ENCODE assay signal across 1 cellular context in genomic region chr4:37008199-37008598, GRCh38.
TF ChIP-seq lines count a peak whose summit lies in the region.

No MANE protein-coding gene starts in this region.

TF ChIP-seq in HepG2, 621 proteins besides CTCF, POLR2A, EP300 and RAD21 (continued from another document and continues in another):
- TF ChIP-seq RERE (CRISPR knock-in tag; IDR thresholded peaks at IDR 0.05; ENCODE audit: low read depth): peak; percentile 37; the same call in 1 of the 2 replicates
- TF ChIP-seq LBX2 (CRISPR knock-in tag; IDR thresholded peaks at IDR 0.05; ENCODE audit: borderline replicate concordance): no peak
- no peak for TF ChIP-seq FOXP1 (IDR thresholded peaks at IDR 0.05)
- TF ChIP-seq FOXP1 (CRISPR knock-in tag; IDR thresholded peaks at IDR 0.05): peak; percentile 87
- TF ChIP-seq ERF (CRISPR knock-in tag; IDR thresholded peaks at IDR 0.05): peak; percentile 63; the same call in 1 of the 2 replicates
- TF ChIP-seq TFDP2 (CRISPR knock-in tag; IDR thresholded peaks at IDR 0.05): no peak
- TF ChIP-seq PPARG (CRISPR knock-in tag; conservative IDR thresholded peaks at IDR 0.05): no peak
- no peak for TF ChIP-seq ZNF550 (CRISPR knock-in tag; IDR thresholded peaks at IDR 0.05; ENCODE audit: borderline replicate concordance)
- TF ChIP-seq DDIT3 (CRISPR knock-in tag; IDR thresholded peaks at IDR 0.05): no peak
- TF ChIP-seq HDAC1 (CRISPR knock-in tag; IDR thresholded peaks at IDR 0.05): peak; percentile 66
- TF ChIP-seq FOSL1 (CRISPR knock-in tag; IDR thresholded peaks at IDR 0.05; ENCODE audit: borderline replicate concordance): peak; percentile 86
- no peak for TF ChIP-seq ZNF713 (CRISPR knock-in tag; IDR thresholded peaks at IDR 0.05)
- no peak; the same call in 1 of the 2 replicates for TF ChIP-seq ZNF143 (CRISPR knock-in tag; IDR thresholded peaks at IDR 0.05)
- TF ChIP-seq ZFP90 (CRISPR knock-in tag; IDR thresholded peaks at IDR 0.05; ENCODE audit: borderline replicate concordance): peak; percentile 94
- peak; percentile 32; the same call in 1 of the 2 replicates for TF ChIP-seq DRAP1 (CRISPR knock-in tag; IDR thresholded peaks at IDR 0.05)
- TF ChIP-seq ZNF552 (CRISPR knock-in tag; IDR thresholded peaks at IDR 0.05; ENCODE audit: borderline replicate concordance): no peak
- TF ChIP-seq ZNF251 (CRISPR knock-in tag; IDR thresholded peaks at IDR 0.05): no peak
- TF ChIP-seq SCMH1 (CRISPR knock-in tag; IDR thresholded peaks at IDR 0.05; ENCODE audit: borderline replicate concordance): no peak
- TF ChIP-seq KIAA2018 (CRISPR knock-in tag; IDR thresholded peaks at IDR 0.05; ENCODE audit: borderline replicate concordance): no peak
- no peak for TF ChIP-seq RELA (CRISPR knock-in tag; IDR thresholded peaks at IDR 0.05)
- peak; percentile 35; the same call in 1 of the 2 replicates for TF ChIP-seq BHLHE40 (IDR thresholded peaks at IDR 0.05; ENCODE audit: low read length)
- TF ChIP-seq SMC3 (IDR thresholded peaks at IDR 0.05; ENCODE audit: low read length): no peak
- TF ChIP-seq TARDBP (CRISPR knock-in tag; IDR thresholded peaks at IDR 0.05): peak; percentile 55; the same call in 1 of the 2 replicates
- TF ChIP-seq THAP9 (CRISPR knock-in tag; IDR thresholded peaks at IDR 0.05; ENCODE audit: borderline replicate concordance): no peak
- TF ChIP-seq ZBTB44 (CRISPR knock-in tag; IDR thresholded peaks at IDR 0.05): no peak
